In the genomic region with DNA sequence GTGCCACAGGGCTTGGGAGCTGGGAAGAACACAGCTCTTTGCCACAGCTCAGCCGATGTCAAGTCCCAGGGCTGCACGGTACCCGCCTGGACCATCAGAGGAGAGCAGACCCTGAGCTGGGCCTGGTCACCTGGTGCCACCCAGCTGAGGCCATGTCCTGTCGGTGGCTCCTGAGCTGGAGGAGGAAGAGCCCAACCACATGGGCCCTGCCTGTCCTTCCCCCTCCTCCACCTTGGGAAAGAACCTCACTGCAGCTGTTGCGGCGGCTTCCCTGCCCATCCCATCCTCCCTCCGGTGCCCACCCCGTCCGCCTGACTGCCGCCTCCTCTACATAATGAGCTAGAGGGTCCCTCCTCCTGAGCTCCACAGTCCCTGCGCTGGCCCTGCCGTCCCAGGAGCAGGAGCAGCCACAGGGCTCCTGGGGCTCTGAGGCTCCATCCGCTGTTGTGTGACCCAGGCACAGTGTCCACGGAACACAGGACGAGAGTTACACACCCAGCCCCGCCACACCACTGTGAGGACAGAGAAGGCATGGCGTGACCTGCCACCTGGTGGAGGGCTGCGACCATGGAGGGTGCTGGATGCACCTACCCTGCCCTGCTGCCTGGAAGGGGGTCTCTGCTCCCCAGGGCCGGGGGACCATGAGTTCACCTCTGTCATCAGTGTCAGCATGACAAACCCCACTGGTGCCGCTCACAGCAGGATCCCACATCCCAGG, we compare ENCODE assay signal across 8 cellular contexts. TPM values are rescaled to one million over a fixed set of nuclear protein-coding genes. Genes with fewer than 3 reads are reported as not detected.
DNase-seq lines count a peak whose midpoint lies in the region; ATAC-seq and TF ChIP-seq lines count a peak whose summit lies in the region.

No MANE protein-coding gene starts in this region.

- no peak overlapping the region for H3K4me3 ChIP-seq in CD8-positive, alpha-beta T cell (ENCODE audit: low read depth, low read length)
- H3K4me3 ChIP-seq in HFF-Myc (replicated peaks; ENCODE audit: low read depth, low read length), result no peak overlapping the region
- no peak overlapping the region for H3K4me3 ChIP-seq in endodermal cell (ENCODE audit: low read length)

- POLR2A ChIA-PET in CD8-positive, alpha-beta T cell (lab: Charles Lee), result interaction anchor here (0.7 kb wide), 1 partner anchor 22 kb away, joined by 3 read pairs; the partner anchor contains the start of gene CHMP6
- POLR2A ChIA-PET in WTC11 (lab: Charles Lee), result no interaction called here

- H3K4me3 Mint-ChIP-seq in CD8-positive, alpha-beta T cell, result no peak overlapping the region
- H3K4me3 Mint-ChIP-seq in WTC11 (no peak overlapping the region), endodermal cell (no peak overlapping the region), nephron progenitor cell (no peak overlapping the region)

- H3K36me3 ChIP-seq in CD8-positive, alpha-beta T cell (ENCODE audit: insufficient read depth, low read length), result no peaks in the 10 kb centered on the region
- no peaks in the 10 kb centered on the region for H3K36me3 ChIP-seq in endodermal cell (ENCODE audit: control insufficient read depth, insufficient read depth, low read length)

- peaks cover 19% of the 10 kb centered on the region for H3K4me1 ChIP-seq in CD8-positive, alpha-beta T cell (ENCODE audit: insufficient read depth, low read length)
- no peaks in the 10 kb centered on the region for H3K4me1 ChIP-seq in endodermal cell (ENCODE audit: control insufficient read depth, insufficient read depth, low read length)

- peaks cover 12% of the 10 kb centered on the region for H3K36me3 Mint-ChIP-seq in CD8-positive, alpha-beta T cell
- no peaks in the 10 kb centered on the region; the same call in 1 of the 2 replicates for H3K36me3 Mint-ChIP-seq in WTC11
- H3K36me3 Mint-ChIP-seq in endodermal cell (ENCODE audit: low read depth), result peaks cover 7% of the 10 kb centered on the region
- peaks cover 8% of the 10 kb centered on the region for H3K36me3 Mint-ChIP-seq in nephron progenitor cell (ENCODE audit: low read depth)

- no peak overlapping the region for H3K27ac Mint-ChIP-seq in CD8-positive, alpha-beta T cell
- H3K27ac Mint-ChIP-seq in WTC11 (peak overlapping the region; percentile 57; the same call in 1 of the 2 replicates), endodermal cell (peak overlapping the region; percentile 64), nephron progenitor cell (no peak overlapping the region)

- no peak overlapping the region for H3K27ac ChIP-seq in CD8-positive, alpha-beta T cell (ENCODE audit: low read depth, low read length)
- no peak overlapping the region for H3K27ac ChIP-seq in endodermal cell (ENCODE audit: low read depth, low read length)

- intact Hi-C loops in CD8-positive, alpha-beta T cell (cut with DNase I, micrococcal nuclease), result loop anchor here (1.0 to 10.0 kb wide), 2 partner anchors 105 to 543 kb away; no protein-coding TSS in a partner anchor

- CTCF ChIA-PET in CD8-positive, alpha-beta T cell (lab: Charles Lee), result interaction anchor here (0.7 to 4.8 kb wide), 5 partner anchors 105 to 760 kb away, joined by 3 to 53 read pairs (median 3); no protein-coding TSS in a partner anchor
- CTCF ChIA-PET in WTC11 (lab: Charles Lee), result interaction anchor here (0.6 to 2.2 kb wide), 9 partner anchors 9 to 544 kb away, joined by 3 to 9 read pairs (median 6); no protein-coding TSS in a partner anchor

- no peaks in the 10 kb centered on the region for H3K9me3 Mint-ChIP-seq in CD8-positive, alpha-beta T cell
- no peaks in the 10 kb centered on the region for H3K9me3 Mint-ChIP-seq in WTC11
- no peaks in the 10 kb centered on the region for H3K9me3 Mint-ChIP-seq in endodermal cell
- H3K9me3 Mint-ChIP-seq in nephron progenitor cell, result no peaks in the 10 kb centered on the region

- ATAC-seq in CD8-positive, alpha-beta T cell, result peak; percentile 70
- peak; percentile 71 for ATAC-seq in WTC11
- no peak for ATAC-seq in GM19455 (IDR thresholded peaks at IDR 0.05; ENCODE audit: unreplicated experiment)
- ATAC-seq in HG03460 (IDR thresholded peaks at IDR 0.05; ENCODE audit: unreplicated experiment), result no peak

- H3K27me3 Mint-ChIP-seq in CD8-positive, alpha-beta T cell (ENCODE audit: low read depth), result no peaks in the 10 kb centered on the region
- no peaks in the 10 kb centered on the region for H3K27me3 Mint-ChIP-seq in WTC11 (ENCODE audit: low read depth)
- H3K27me3 Mint-ChIP-seq in endodermal cell (ENCODE audit: insufficient read depth), result no peaks in the 10 kb centered on the region
- peaks cover 18% of the 10 kb centered on the region for H3K27me3 Mint-ChIP-seq in nephron progenitor cell (ENCODE audit: low read depth, poor library complexity)

- no peak overlapping the region for H3K9ac ChIP-seq in endodermal cell (ENCODE audit: extremely low read depth, low read length, poor library complexity, severe bottlenecking)

- peaks cover 5% of the 10 kb centered on the region for H3K4me1 Mint-ChIP-seq in CD8-positive, alpha-beta T cell (ENCODE audit: low read depth)
- H3K4me1 Mint-ChIP-seq in WTC11 (no peaks in the 10 kb centered on the region), endodermal cell (no peaks in the 10 kb centered on the region), nephron progenitor cell (peaks cover 24% of the 10 kb centered on the region)

- DNase-seq in CD8-positive, alpha-beta T cell, result peak in 5 of 7 experiments; percentile 18 to 68 (median 52)
- DNase-seq in HFF-Myc (ENCODE audit: extremely low read depth, low read depth), result no peak
- peak; percentile 58 for DNase-seq in WTC11 (ENCODE audit: low spot score)
- peak; percentile 87 for DNase-seq in endodermal cell
- peak; percentile 46 for DNase-seq in nephron progenitor cell
- no peak for DNase-seq in foreskin melanocyte

- 81 to 82% methylated on average over 11 to 20 of the region's 20 CpGs for WGBS in endodermal cell (ENCODE audit: insufficient coverage in 1 of 2, insufficient read length in 1 of 2), 2 experiments

- H3K9me3 ChIP-seq in CD8-positive, alpha-beta T cell (ENCODE audit: low read length), result no peaks in the 10 kb centered on the region
- H3K9me3 ChIP-seq in endodermal cell (ENCODE audit: control insufficient read depth, low read length), result no peaks in the 10 kb centered on the region

- H3K27me3 ChIP-seq in CD8-positive, alpha-beta T cell (ENCODE audit: insufficient read depth, low read length), result no peaks in the 10 kb centered on the region
- H3K27me3 ChIP-seq in endodermal cell (ENCODE audit: control insufficient read depth, insufficient read depth, low read length, poor library complexity, severe bottlenecking), result no peaks in the 10 kb centered on the region

- TF ChIP-seq CTCF in CD8-positive, alpha-beta T cell (IDR thresholded peaks at IDR 0.05), result peak; percentile 26
- TF ChIP-seq CTCF in HFF-Myc (IDR thresholded peaks at IDR 0.05; ENCODE audit: low read depth, low read length, missing control alignments) (peak; percentile 51), WTC11 (IDR thresholded peaks at IDR 0.05) (no peak), endodermal cell (conservative IDR thresholded peaks at IDR 0.05) (peak; percentile 73), nephron progenitor cell (IDR thresholded peaks at IDR 0.05) (no peak)

TF ChIP-seq in WTC11, 78 proteins besides CTCF, POLR2A, EP300 and RAD21:
- no peak for TF ChIP-seq ZNF138 (CRISPR knock-in tag; conservative IDR thresholded peaks at IDR 0.05)
- TF ChIP-seq MYBL2 (CRISPR knock-in tag; IDR thresholded peaks at IDR 0.05), result no peak
- TF ChIP-seq, protein P1, sequence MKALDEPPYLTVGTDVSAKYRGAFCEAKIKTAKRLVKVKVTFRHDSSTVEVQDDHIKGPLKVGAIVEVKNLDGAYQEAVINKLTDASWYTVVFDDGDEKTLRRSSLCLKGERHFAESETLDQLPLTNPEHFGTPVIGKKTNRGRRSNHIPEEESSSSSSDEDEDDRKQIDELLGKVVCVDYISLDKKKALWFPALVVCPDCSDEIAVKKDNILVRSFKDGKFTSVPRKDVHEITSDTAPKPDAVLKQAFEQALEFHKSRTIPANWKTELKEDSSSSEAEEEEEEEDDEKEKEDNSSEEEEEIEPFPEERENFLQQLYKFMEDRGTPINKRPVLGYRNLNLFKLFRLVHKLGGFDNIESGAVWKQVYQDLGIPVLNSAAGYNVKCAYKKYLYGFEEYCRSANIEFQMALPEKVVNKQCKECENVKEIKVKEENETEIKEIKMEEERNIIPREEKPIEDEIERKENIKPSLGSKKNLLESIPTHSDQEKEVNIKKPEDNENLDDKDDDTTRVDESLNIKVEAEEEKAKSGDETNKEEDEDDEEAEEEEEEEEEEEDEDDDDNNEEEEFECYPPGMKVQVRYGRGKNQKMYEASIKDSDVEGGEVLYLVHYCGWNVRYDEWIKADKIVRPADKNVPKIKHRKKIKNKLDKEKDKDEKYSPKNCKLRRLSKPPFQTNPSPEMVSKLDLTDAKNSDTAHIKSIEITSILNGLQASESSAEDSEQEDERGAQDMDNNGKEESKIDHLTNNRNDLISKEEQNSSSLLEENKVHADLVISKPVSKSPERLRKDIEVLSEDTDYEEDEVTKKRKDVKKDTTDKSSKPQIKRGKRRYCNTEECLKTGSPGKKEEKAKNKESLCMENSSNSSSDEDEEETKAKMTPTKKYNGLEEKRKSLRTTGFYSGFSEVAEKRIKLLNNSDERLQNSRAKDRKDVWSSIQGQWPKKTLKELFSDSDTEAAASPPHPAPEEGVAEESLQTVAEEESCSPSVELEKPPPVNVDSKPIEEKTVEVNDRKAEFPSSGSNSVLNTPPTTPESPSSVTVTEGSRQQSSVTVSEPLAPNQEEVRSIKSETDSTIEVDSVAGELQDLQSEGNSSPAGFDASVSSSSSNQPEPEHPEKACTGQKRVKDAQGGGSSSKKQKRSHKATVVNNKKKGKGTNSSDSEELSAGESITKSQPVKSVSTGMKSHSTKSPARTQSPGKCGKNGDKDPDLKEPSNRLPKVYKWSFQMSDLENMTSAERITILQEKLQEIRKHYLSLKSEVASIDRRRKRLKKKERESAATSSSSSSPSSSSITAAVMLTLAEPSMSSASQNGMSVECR (CRISPR knock-in tag; IDR thresholded peaks at IDR 0.05; ENCODE audit: borderline replicate concordance), result peak; percentile 56; the same call in 1 of the 2 replicates
- no peak for TF ChIP-seq USF1 (CRISPR knock-in tag; IDR thresholded peaks at IDR 0.05)
- no peak for TF ChIP-seq IRF2 (CRISPR knock-in tag; IDR thresholded peaks at IDR 0.05; ENCODE audit: borderline replicate concordance, low read depth)
- TF ChIP-seq FOXP1 (CRISPR knock-in tag; IDR thresholded peaks at IDR 0.05; ENCODE audit: borderline replicate concordance), result 0 out of 2 replicates have a peak, but pooled peaks have one; percentile 58
- TF ChIP-seq ZNF263 (CRISPR knock-in tag; IDR thresholded peaks at IDR 0.05; ENCODE audit: low read depth), result no peak

RNA-seq across cellular contexts. Expression of gene CHMP6, which starts 21.4 kb away (rescaled TPM):
- 10 to 100 TPM; 10.6 to 11.5 TPM for total RNA-seq in CD8-positive, alpha-beta T cell
- total RNA-seq in WTC11 (2021), result 15.0 to 23.1 TPM (median 19.6 TPM) in 3 replicates
- total RNA-seq in endodermal cell, result 10 to 100 TPM; 28.4 to 32.5 TPM
- polyA plus RNA-seq in endodermal cell (2013, experiment 1 of 2), result 23.4 TPM
- polyA plus RNA-seq in endodermal cell (2013, experiment 2 of 2), result 20.2 TPM

Comparison
In these comparisons a context has a peak if more than half of its experiments do, and no peak if none do; other contexts are left out.
1. ATAC-seq: peak in CD8-positive, alpha-beta T cell (single experiment) and WTC11 (single experiment); none in GM19455 (single experiment) and HG03460 (single experiment).
2. DNase-seq: peak in CD8-positive, alpha-beta T cell (5 of 7), WTC11 (single experiment), endodermal cell (single experiment) and nephron progenitor cell (single experiment); none in HFF-Myc (single experiment) and foreskin melanocyte (single experiment).
3. H3K27ac Mint-ChIP-seq: peak in WTC11 (single experiment) and endodermal cell (single experiment); none in CD8-positive, alpha-beta T cell (single experiment) and nephron progenitor cell (single experiment).
4. CTCF ChIP-seq: peak in CD8-positive, alpha-beta T cell (single experiment), HFF-Myc (single experiment) and endodermal cell (single experiment); none in WTC11 (single experiment) and nephron progenitor cell (single experiment).